Comparison of ENCODE assay signal across 17 cellular contexts in genomic region chr3:73026111-73026510, GRCh38.
"Had no signal": no experiment of that assay in that cellular context is flagged by ENCODE, and none has a peak within 500 bp of the region (broad histone marks: within the 10 kb centered on the region; RNA-seq: fewer than 3 reads in every experiment).

No MANE protein-coding gene starts in this region.

- H3K9me3 Mint-ChIP-seq: activated naive CD4-positive, alpha-beta T cell treated with anti-CD3 and anti-CD28 coated beads for 36 hours; naive B cell; stimulated activated memory B cell treated with anti-CD40 and anti-IgM and Interleukin-4, amounts not matched to agents 10 μg/mL and 1 μg/mL and 100 μg/mL, for 72 hours had no signal

- H3K27me3 ChIP-seq: adrenal gland, cardiac muscle cell, esophagus squamous epithelium, pancreas had no signal

- H3K27ac Mint-ChIP-seq: activated naive CD4-positive, alpha-beta T cell treated with anti-CD3 and anti-CD28 coated beads for 36 hours; stimulated activated memory B cell treated with anti-CD40 and anti-IgM and Interleukin-4, amounts not matched to agents 10 μg/mL and 1 μg/mL and 100 μg/mL, for 72 hours had no signal

- ATAC-seq: lower lobe of right lung; pancreas; stimulated activated memory B cell treated with anti-CD40 and anti-IgM and Interleukin-4, amounts not matched to agents 10 μg/mL and 1 μg/mL and 100 μg/mL, for 72 hours had no signal

- DNase-seq: activated CD4-positive, CD25-positive, alpha-beta regulatory T cell treated with anti-CD3 and anti-CD28 coated beads, Interleukin-2, amount 50 U/mL, for 72 hours; activated naive CD4-positive, alpha-beta T cell treated with anti-CD3 and anti-CD28 coated beads for 36 hours; activated T-cell treated with anti-CD3 and anti-CD28 coated beads for 4 hours; adrenal gland; effector CD8-positive, alpha-beta T cell; esophagus squamous epithelium; glutamatergic neuron; left colon; lower lobe of right lung; naive B cell; pancreas; retina; SW 1271; trophoblast cell had no signal

- H3K4me3 Mint-ChIP-seq: activated naive CD4-positive, alpha-beta T cell treated with anti-CD3 and anti-CD28 coated beads for 36 hours; stimulated activated memory B cell treated with anti-CD40 and anti-IgM and Interleukin-4, amounts not matched to agents 10 μg/mL and 1 μg/mL and 100 μg/mL, for 72 hours had no signal

- H3K27me3 Mint-ChIP-seq: naive B cell; stimulated activated memory B cell treated with anti-CD40 and anti-IgM and Interleukin-4, amounts not matched to agents 10 μg/mL and 1 μg/mL and 100 μg/mL, for 72 hours had no signal

- H3K36me3 ChIP-seq: adrenal gland, cardiac muscle cell, esophagus squamous epithelium, lower lobe of right lung, pancreas had no signal

- H3K4me3 ChIP-seq: adrenal gland, cardiac muscle cell, coronary artery, esophagus squamous epithelium, lower lobe of right lung, pancreas had no signal

- H3K27ac ChIP-seq: adrenal gland, coronary artery, esophagus squamous epithelium, lower lobe of right lung, pancreas had no signal
